In genomic region chr1:240577095-240577494, GRCh38 we compare ENCODE assay signal across 15 cellular contexts. TPM values are rescaled to one million over a fixed set of nuclear protein-coding genes. Genes with fewer than 3 reads are reported as not detected.
"Had no signal": no experiment of that assay in that cellular context is flagged by ENCODE, and none has a peak within 500 bp of the region (broad histone marks: within the 10 kb centered on the region; RNA-seq: fewer than 3 reads in every experiment).

No MANE protein-coding gene starts in this region.

- H3K27ac Mint-ChIP-seq: activated B cell treated with CpG ODN at 0.5 μM for 24 hours; activated naive CD8-positive, alpha-beta T cell; memory B cell; T-helper 1 cell treated with Interleukin-12 subunit alpha and Interleukin-12 subunit beta and Interleukin-4 antibody, amounts not matched to agents 30 μg/mL and 1 μg/mL, for 36 hours had no signal

- H3K36me3 ChIP-seq: breast epithelium, esophagus muscularis mucosa, heart left ventricle, ovary, thyroid gland had no signal

- H3K4me3 Mint-ChIP-seq: activated B cell treated with CpG ODN at 0.5 μM for 24 hours; activated CD4-positive, alpha-beta T cell treated with anti-CD3 and anti-CD28 coated beads, Interleukin-2, amount 10 ng/mL, durations not matched to agents 7 days and 5 days; memory B cell; neural crest cell; T-helper 1 cell treated with Interleukin-12 subunit alpha and Interleukin-12 subunit beta and Interleukin-4 antibody, amounts not matched to agents 30 μg/mL and 1 μg/mL, for 36 hours had no signal

- H3K27me3 Mint-ChIP-seq: activated B cell treated with CpG ODN at 0.5 μM for 24 hours; activated CD4-positive, alpha-beta T cell treated with anti-CD3 and anti-CD28 coated beads, Interleukin-2, amount 10 ng/mL, durations not matched to agents 7 days and 5 days; activated naive CD8-positive, alpha-beta T cell; memory B cell had no signal

- H3K9me3 Mint-ChIP-seq: neural crest cell had no signal

- DNase-seq: activated B cell treated with CpG ODN at 0.5 μM for 24 hours; activated CD4-positive, alpha-beta T cell treated with anti-CD3 and anti-CD28 coated beads, Interleukin-2, amount 10 ng/mL, durations not matched to agents 7 days and 5 days; activated T-cell treated with anti-CD3 and anti-CD28 coated beads for 4 hours; anterior cingulate cortex; dorsolateral prefrontal cortex; heart left ventricle; ovary had no signal

- H3K36me3 Mint-ChIP-seq: activated naive CD8-positive, alpha-beta T cell; memory B cell had no signal

- H3K27me3 ChIP-seq: breast epithelium, dorsolateral prefrontal cortex, esophagus muscularis mucosa, heart left ventricle, ovary, thyroid gland had no signal

- H3K27ac ChIP-seq: esophagus muscularis mucosa, heart left ventricle, ovary had no signal

- H3K4me1 ChIP-seq: breast epithelium, heart left ventricle, thyroid gland had no signal

- H3K4me3 ChIP-seq: ovary, thyroid gland had no signal

- H3K9me3 ChIP-seq: breast epithelium, esophagus muscularis mucosa, heart left ventricle, ovary, thyroid gland had no signal

- H3K4me1 Mint-ChIP-seq: neural crest cell had no signal

RNA-seq across cellular contexts. Expression of gene GREM2, which starts 34.9 kb away (rescaled TPM):
- total RNA-seq: activated B cell treated with CpG ODN at 0.5 μM for 24 hours; activated CD8-positive, alpha-beta memory T cell treated with anti-CD3 and anti-CD28 coated beads for 36 hours had no signal
- polyA plus RNA-seq: heart left ventricle had no signal
